In genomic region chr1:94247146-94248094, GRCh38 we compare ENCODE assay signal across 1 cellular context.
TF ChIP-seq lines count a peak whose summit lies in the region.

No MANE protein-coding gene starts in this region.

TF ChIP-seq in WTC11, 78 proteins besides CTCF, POLR2A, EP300 and RAD21 (continued from another document):
- TF ChIP-seq, protein P1, sequence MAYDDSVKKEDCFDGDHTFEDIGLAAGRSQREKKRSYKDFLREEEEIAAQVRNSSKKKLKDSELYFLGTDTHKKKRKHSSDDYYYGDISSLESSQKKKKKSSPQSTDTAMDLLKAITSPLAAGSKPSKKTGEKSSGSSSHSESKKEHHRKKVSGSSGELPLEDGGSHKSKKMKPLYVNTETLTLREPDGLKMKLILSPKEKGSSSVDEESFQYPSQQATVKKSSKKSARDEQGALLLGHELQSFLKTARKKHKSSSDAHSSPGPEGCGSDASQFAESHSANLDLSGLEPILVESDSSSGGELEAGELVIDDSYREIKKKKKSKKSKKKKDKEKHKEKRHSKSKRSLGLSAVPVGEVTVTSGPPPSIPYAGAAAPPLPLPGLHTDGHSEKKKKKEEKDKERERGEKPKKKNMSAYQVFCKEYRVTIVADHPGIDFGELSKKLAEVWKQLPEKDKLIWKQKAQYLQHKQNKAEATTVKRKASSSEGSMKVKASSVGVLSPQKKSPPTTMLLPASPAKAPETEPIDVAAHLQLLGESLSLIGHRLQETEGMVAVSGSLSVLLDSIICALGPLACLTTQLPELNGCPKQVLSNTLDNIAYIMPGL (CRISPR knock-in tag; IDR thresholded peaks at IDR 0.05) = peak; percentile 13; the same call in 1 of the 2 replicates
- TF ChIP-seq RELA (CRISPR knock-in tag; IDR thresholded peaks at IDR 0.05; ENCODE audit: borderline replicate concordance) (no peak), TCF7 (CRISPR knock-in tag; IDR thresholded peaks at IDR 0.05; ENCODE audit: low read depth) (no peak)
- TF ChIP-seq, protein P2, sequence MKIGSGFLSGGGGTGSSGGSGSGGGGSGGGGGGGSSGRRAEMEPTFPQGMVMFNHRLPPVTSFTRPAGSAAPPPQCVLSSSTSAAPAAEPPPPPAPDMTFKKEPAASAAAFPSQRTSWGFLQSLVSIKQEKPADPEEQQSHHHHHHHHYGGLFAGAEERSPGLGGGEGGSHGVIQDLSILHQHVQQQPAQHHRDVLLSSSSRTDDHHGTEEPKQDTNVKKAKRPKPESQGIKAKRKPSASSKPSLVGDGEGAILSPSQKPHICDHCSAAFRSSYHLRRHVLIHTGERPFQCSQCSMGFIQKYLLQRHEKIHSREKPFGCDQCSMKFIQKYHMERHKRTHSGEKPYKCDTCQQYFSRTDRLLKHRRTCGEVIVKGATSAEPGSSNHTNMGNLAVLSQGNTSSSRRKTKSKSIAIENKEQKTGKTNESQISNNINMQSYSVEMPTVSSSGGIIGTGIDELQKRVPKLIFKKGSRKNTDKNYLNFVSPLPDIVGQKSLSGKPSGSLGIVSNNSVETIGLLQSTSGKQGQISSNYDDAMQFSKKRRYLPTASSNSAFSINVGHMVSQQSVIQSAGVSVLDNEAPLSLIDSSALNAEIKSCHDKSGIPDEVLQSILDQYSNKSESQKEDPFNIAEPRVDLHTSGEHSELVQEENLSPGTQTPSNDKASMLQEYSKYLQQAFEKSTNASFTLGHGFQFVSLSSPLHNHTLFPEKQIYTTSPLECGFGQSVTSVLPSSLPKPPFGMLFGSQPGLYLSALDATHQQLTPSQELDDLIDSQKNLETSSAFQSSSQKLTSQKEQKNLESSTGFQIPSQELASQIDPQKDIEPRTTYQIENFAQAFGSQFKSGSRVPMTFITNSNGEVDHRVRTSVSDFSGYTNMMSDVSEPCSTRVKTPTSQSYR (CRISPR knock-in tag; IDR thresholded peaks at IDR 0.05) = no peak
